In the genomic region with DNA sequence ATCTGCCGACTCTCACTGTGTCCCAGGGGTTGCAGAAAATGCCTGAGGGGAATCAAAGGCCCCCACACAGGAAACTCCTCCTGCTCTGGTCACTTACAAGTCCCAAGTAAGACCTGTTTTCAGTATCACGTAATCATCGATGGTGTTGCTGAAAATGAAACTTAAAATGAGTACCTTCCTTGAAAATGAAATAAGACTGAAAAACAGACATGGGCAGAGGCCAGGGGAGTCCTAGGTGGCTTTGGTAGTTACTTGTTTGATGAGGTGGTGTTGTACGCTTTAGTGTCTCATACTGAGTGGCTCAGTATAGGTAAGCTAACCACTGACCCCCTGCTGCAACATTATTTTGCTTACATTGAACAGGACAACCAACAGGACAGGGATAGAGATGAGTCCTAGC, we compare ENCODE assay signal across 13 cellular contexts. TPM values are rescaled to one million over a fixed set of nuclear protein-coding genes. Genes with fewer than 3 reads are reported as not detected.
DNase-seq lines count a peak whose midpoint lies in the region; ATAC-seq, FAIRE-seq and TF ChIP-seq lines count a peak whose summit lies in the region.
"Had no signal": no experiment of that assay in that cellular context is flagged by ENCODE, and none has a peak within 500 bp of the region (broad histone marks: within the 10 kb centered on the region; RNA-seq: fewer than 3 reads in every experiment).

No MANE protein-coding gene starts in this region.

- no peaks in the 10 kb centered on the region for H3K36me3 ChIP-seq in testis (ENCODE audit: low read depth, missing control alignments)
- H3K36me3 ChIP-seq: upper lobe of right lung had no signal

- no peak for TF ChIP-seq CTCF in testis (IDR thresholded peaks at IDR 0.05)

- H3K4me1 ChIP-seq in testis: no peaks in the 10 kb centered on the region
- H3K4me1 ChIP-seq: upper lobe of right lung had no signal

- DNase-seq in H4 (ENCODE audit: low spot score) (no peak), cerebellum (ENCODE audit: low spot score) (no peak), testis (no peak), GM12891 (ENCODE audit: insufficient read length, low spot score) (no peak)
- DNase-seq: endodermal cell, mesenchymal stem cell, NCI-H526 treated with DMSO at 0.1 percent for 48 hours, upper lobe of right lung had no signal

- H3K27me3 ChIP-seq in testis: no peaks in the 10 kb centered on the region
- H3K27me3 ChIP-seq: hepatocyte, upper lobe of right lung had no signal

- H3K27ac ChIP-seq in testis: no peak overlapping the region
- H3K27ac ChIP-seq: hepatocyte, upper lobe of right lung had no signal

- WGBS in testis, 2 donors: 90 to 95% methylated on average over 4 of the region's 4 CpGs

- no peaks in the 10 kb centered on the region for H3K9me3 ChIP-seq in testis
- H3K9me3 ChIP-seq: upper lobe of right lung had no signal

- no peak for FAIRE-seq in GM12891 (lab: Jason Lieb, UNC)

- intact Hi-C loops in testis (cut with DNase I; ENCODE audit: low total_unique reads): no loop called here

- no peak overlapping the region for H3K4me3 ChIP-seq in testis
- H3K4me3 ChIP-seq: hepatocyte, upper lobe of right lung had no signal

- no peak for TF ChIP-seq POLR2A in testis (IDR thresholded peaks at IDR 0.05)
- TF ChIP-seq POLR2A in GM12891 (IDR thresholded peaks at IDR 0.05; ENCODE audit: low read depth, low read length): no peak

- peak; percentile 92 for ATAC-seq in GM18502 (IDR thresholded peaks at IDR 0.05; ENCODE audit: poor library complexity, unreplicated experiment)
- ATAC-seq in GM19351 (IDR thresholded peaks at IDR 0.05; ENCODE audit: unreplicated experiment): peak; percentile 96
- ATAC-seq in HG02759 (IDR thresholded peaks at IDR 0.05; ENCODE audit: unreplicated experiment): peak; percentile 87
- peak; percentile 93 for ATAC-seq in HG03442 (IDR thresholded peaks at IDR 0.05; ENCODE audit: unreplicated experiment)
- ATAC-seq: upper lobe of right lung had no signal

TF ChIP-seq in GM12891, 5 proteins besides CTCF, POLR2A, EP300 and RAD21:
- TF ChIP-seq TAF1 (IDR thresholded peaks at IDR 0.05; ENCODE audit: low read depth, low read length) (no peak), POLR2AphosphoS5 (IDR thresholded peaks at IDR 0.05; ENCODE audit: low read depth, low read length) (no peak)

RNA-seq across cellular contexts. Expression of a gene that starts 43.0 kb away (rescaled TPM):
- 43.6 and 57.2 TPM in 2 replicates for total RNA-seq in H4 (2014; rRNA removed; shearing (Covaris generic))
- 95.2 TPM for total RNA-seq in cerebellum
- total RNA-seq in testis: 10 to 100 TPM; 51.6 to 55.1 TPM
- 67.0 TPM for polyA plus RNA-seq in testis (ENCODE audit: insufficient read depth, low read depth, low replicate concordance)
- polyA plus RNA-seq in GM12891 (2012; ENCODE audit: low read depth, missing spikeins): 63.3 TPM
